11 cellular contexts compared by ENCODE assay signal in genomic region chr17:11948791-11949190, GRCh38. TPM values are rescaled to one million over a fixed set of nuclear protein-coding genes. Genes with fewer than 3 reads are reported as not detected.
DNase-seq lines count a peak whose midpoint lies in the region; ATAC-seq, FAIRE-seq and TF ChIP-seq lines count a peak whose summit lies in the region.
"Had no signal": no experiment of that assay in that cellular context is flagged by ENCODE, and none has a peak within 500 bp of the region (broad histone marks: within the 10 kb centered on the region; RNA-seq: fewer than 3 reads in every experiment).

No MANE protein-coding gene starts in this region.

- peak overlapping the region; percentile 76 to 87 (median 82) for H3K27ac ChIP-seq in esophagus squamous epithelium
- no peak overlapping the region for H3K27ac ChIP-seq in CD8-positive, alpha-beta T cell (ENCODE audit: low read depth, low read length)

- peaks cover 0 to 8% (median 0%) of the 10 kb centered on the region in 3 donors for H3K36me3 ChIP-seq in esophagus squamous epithelium
- H3K36me3 ChIP-seq in CD8-positive, alpha-beta T cell (ENCODE audit: insufficient read depth, low read length), result no peaks in the 10 kb centered on the region

- TF ChIP-seq POLR2A in esophagus squamous epithelium (IDR thresholded peaks at IDR 0.05), result no peak

- TF ChIP-seq CTCF in esophagus squamous epithelium (IDR thresholded peaks at IDR 0.05), result no peak
- TF ChIP-seq CTCF in omental fat pad (IDR thresholded peaks at IDR 0.05), result no peak
- TF ChIP-seq CTCF in D721Med (IDR thresholded peaks at IDR 0.05; ENCODE audit: insufficient read depth, missing control alignments), result no peak
- TF ChIP-seq CTCF in CD8-positive, alpha-beta T cell (IDR thresholded peaks at IDR 0.05), result no peak

- H3K4me1 ChIP-seq in esophagus squamous epithelium, result peaks cover 0 to 57% (median 6%) of the 10 kb centered on the region in 3 donors
- H3K4me1 ChIP-seq in CD8-positive, alpha-beta T cell (ENCODE audit: insufficient read depth, low read length), result no peaks in the 10 kb centered on the region
- H3K4me1 ChIP-seq: Caco-2 had no signal

- no peaks in the 10 kb centered on the region for H3K4me1 Mint-ChIP-seq in stimulated activated naive CD8-positive, alpha-beta T cell treated with anti-CD3 and anti-CD28 coated beads, Interleukin-15, amount 100 ng/mL, for 72 hours
- no peaks in the 10 kb centered on the region for H3K4me1 Mint-ChIP-seq in CD8-positive, alpha-beta T cell (ENCODE audit: low read depth)

- FAIRE-seq in D721Med (lab: Jason Lieb, UNC), result no peak

- H3K36me3 Mint-ChIP-seq in CD8-positive, alpha-beta T cell, result peaks cover 13% of the 10 kb centered on the region

- intact Hi-C loops in esophagus squamous epithelium (cut with DNase I), result no loop called here
- intact Hi-C loops in CD8-positive, alpha-beta T cell (cut with DNase I, micrococcal nuclease), result no loop called here

- POLR2A ChIA-PET in CD8-positive, alpha-beta T cell (lab: Charles Lee), result no interaction called here

- H3K9me3 ChIP-seq in esophagus squamous epithelium, result peaks cover 0 to 10% (median under 1%) of the 10 kb centered on the region in 3 donors
- peaks cover 8% of the 10 kb centered on the region for H3K9me3 ChIP-seq in CD8-positive, alpha-beta T cell (ENCODE audit: low read length)
- H3K9me3 ChIP-seq: Caco-2 had no signal

- H3K27me3 ChIP-seq in esophagus squamous epithelium, result no peaks in the 10 kb centered on the region
- no peaks in the 10 kb centered on the region for H3K27me3 ChIP-seq in CD8-positive, alpha-beta T cell (ENCODE audit: insufficient read depth, low read length)

- no peaks in the 10 kb centered on the region for H3K9me3 Mint-ChIP-seq in stimulated activated naive CD8-positive, alpha-beta T cell treated with anti-CD3 and anti-CD28 coated beads, Interleukin-15, amount 100 ng/mL, for 72 hours
- peaks cover 3% of the 10 kb centered on the region for H3K9me3 Mint-ChIP-seq in CD8-positive, alpha-beta T cell

- no peaks in the 10 kb centered on the region for H3K27me3 Mint-ChIP-seq in stimulated activated naive CD8-positive, alpha-beta T cell treated with anti-CD3 and anti-CD28 coated beads, Interleukin-15, amount 100 ng/mL, for 72 hours
- H3K27me3 Mint-ChIP-seq in CD8-positive, alpha-beta T cell (ENCODE audit: low read depth), result no peaks in the 10 kb centered on the region

- 0 to 36% methylated on average over 1 to 5 of the region's 6 CpGs for WGBS in esophagus squamous epithelium, 2 donors

- peak; percentile 10 for DNase-seq in Ammon's horn (ENCODE audit: low spot score)
- peak; percentile 11 for DNase-seq in NCI-H446 treated with DMSO at 0.1 percent for 48 hours (lab: John Stamatoyannopoulos, UW)
- no peak for DNase-seq in esophagus squamous epithelium (lab: John Stamatoyannopoulos, UW)
- no peak for DNase-seq in omental fat pad (ENCODE audit: low spot score)
- no peak for DNase-seq in D721Med (ENCODE audit: insufficient read length, low spot score)
- no peak for DNase-seq in stimulated activated naive CD8-positive, alpha-beta T cell treated with anti-CD3 and anti-CD28 coated beads, Interleukin-15, amount 100 ng/mL, for 72 hours
- DNase-seq in NCI-H526 treated with DMSO at 0.1 percent for 48 hours (lab: John Stamatoyannopoulos, UW), result no peak
- no peak for DNase-seq in CD8-positive, alpha-beta T cell
- DNase-seq: activated T-cell treated with anti-CD3 and anti-CD28 coated beads, Interleukin-2, amount 50 U/mL, for 4 hours; Caco-2 had no signal

- CTCF ChIA-PET in CD8-positive, alpha-beta T cell (lab: Charles Lee), result interaction anchor here (1.3 kb wide), 1 partner anchor 9 kb away, joined by 3 read pairs; no protein-coding TSS in a partner anchor

- ATAC-seq in omental fat pad (ENCODE audit: low FRiP score), result peak; percentile 92
- no peak for ATAC-seq in stimulated activated naive CD8-positive, alpha-beta T cell treated with anti-CD3 and anti-CD28 coated beads, Interleukin-15, amount 100 ng/mL, for 72 hours
- ATAC-seq in CD8-positive, alpha-beta T cell, result no peak
- ATAC-seq: activated T-cell treated with anti-CD3 and anti-CD28 coated beads, Interleukin-2, amount 50 U/mL, for 4 hours had no signal

- H3K27ac Mint-ChIP-seq in stimulated activated naive CD8-positive, alpha-beta T cell treated with anti-CD3 and anti-CD28 coated beads, Interleukin-15, amount 100 ng/mL, for 72 hours, result no peak overlapping the region
- no peak overlapping the region for H3K27ac Mint-ChIP-seq in CD8-positive, alpha-beta T cell
- H3K27ac Mint-ChIP-seq: progenitor cell of endocrine pancreas had no signal

- H3K4me3 Mint-ChIP-seq in stimulated activated naive CD8-positive, alpha-beta T cell treated with anti-CD3 and anti-CD28 coated beads, Interleukin-15, amount 100 ng/mL, for 72 hours, result no peak overlapping the region
- H3K4me3 Mint-ChIP-seq in CD8-positive, alpha-beta T cell, result no peak overlapping the region
- H3K4me3 Mint-ChIP-seq: activated T-cell treated with anti-CD3 and anti-CD28 coated beads, Interleukin-2, amount 50 U/mL, for 4 hours had no signal

- H3K4me3 ChIP-seq in esophagus squamous epithelium, result peak overlapping the region in 3 of 4 donors; percentile 6 to 45 (median 20)
- no peak overlapping the region for H3K4me3 ChIP-seq in CD8-positive, alpha-beta T cell (ENCODE audit: low read depth, low read length)

RNA-seq across cellular contexts. Expression of gene ZNF18, which starts 48.5 kb away (rescaled TPM):
- total RNA-seq in esophagus squamous epithelium (10 to 100 TPM in 1 of 4 donors, 1 to 10 TPM in 3; 4.7 to 10.5 (median 7.5) TPM), omental fat pad (10 to 100 TPM in 1 of 4 donors, 1 to 10 TPM in 3; 4.1 to 12.1 (median 6.3) TPM)
- total RNA-seq in CD8-positive, alpha-beta T cell, result 10 to 100 TPM; 13.1 to 14.8 TPM

Comparison
In these comparisons a context has a peak if more than half of its experiments do, and no peak if none do; other contexts are left out.
1. DNase-seq: peak in Ammon's horn (single experiment) and NCI-H446 treated with DMSO at 0.1 percent for 48 hours (single experiment); none in esophagus squamous epithelium (single experiment), omental fat pad (single experiment), D721Med (single experiment), stimulated activated naive CD8-positive, alpha-beta T cell treated with anti-CD3 and anti-CD28 coated beads, Interleukin-15, amount 100 ng/mL, for 72 hours (0 of 2), NCI-H526 treated with DMSO at 0.1 percent for 48 hours (single experiment) and CD8-positive, alpha-beta T cell (0 of 7).